Comparison of ENCODE assay signal across 1 cellular context in genomic region chr9:132241840-132242620, GRCh38.
TF ChIP-seq lines count a peak whose summit lies in the region.

No MANE protein-coding gene starts in this region.

TF ChIP-seq in HEK293, 187 proteins besides CTCF, POLR2A, EP300 and RAD21 (continued from another document):
- TF ChIP-seq BCL11A (tag by site-specific recombination; IDR thresholded peaks at IDR 0.05; ENCODE audit: low read depth) (peak; percentile 69; the same call in 1 of the 2 replicates), ZBTB1 (tag by site-specific recombination; IDR thresholded peaks at IDR 0.05) (no peak), ZNF629 (tag by site-specific recombination; IDR thresholded peaks at IDR 0.05) (0 out of 2 replicates have a peak, but pooled peaks have one; percentile 9), PATZ1 (tag by site-specific recombination; IDR thresholded peaks at IDR 0.05) (peak; percentile 60; the same call in 1 of the 2 replicates), ZNF600 (tag by site-specific recombination; IDR thresholded peaks at IDR 0.05) (peak; percentile 7; the same call in 1 of the 2 replicates), ZXDB (tag by site-specific recombination; IDR thresholded peaks at IDR 0.05) (peak; percentile 60), ZNF18 (tag by site-specific recombination; IDR thresholded peaks at IDR 0.05) (no peak), ZFHX2 (tag by site-specific recombination; conservative IDR thresholded peaks at IDR 0.05) (peak; percentile 49; the same call in 1 of the 2 replicates), ZIC2 (tag by site-specific recombination; IDR thresholded peaks at IDR 0.05) (peak; percentile 45)
